Comparison of ENCODE assay signal across 26 cellular contexts in the genomic region with DNA sequence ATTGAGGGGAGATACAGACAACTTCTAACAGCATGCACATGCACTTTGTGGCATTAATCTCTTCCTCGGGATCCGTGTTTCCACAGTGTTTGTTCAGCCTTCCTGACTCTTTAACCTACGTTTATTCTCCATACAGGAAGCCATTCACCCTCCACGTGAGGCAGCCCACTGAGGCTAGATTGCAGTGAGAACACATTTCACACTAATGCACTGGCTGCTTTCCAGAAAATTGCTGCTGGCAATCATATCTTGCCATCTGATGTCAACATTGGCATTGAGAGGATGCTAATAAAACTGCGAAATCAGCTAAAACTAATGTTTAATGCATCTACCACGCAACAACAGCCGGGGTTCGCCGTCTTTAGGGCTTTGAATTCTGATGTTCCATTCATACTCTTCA. TPM values are rescaled to one million over a fixed set of nuclear protein-coding genes. Genes with fewer than 3 reads are reported as not detected.
A peak's percentile ranks its signal among the peaks of the same experiment; 100 is the strongest.
DNase-seq lines count a peak whose midpoint lies in the region; ATAC-seq, FAIRE-seq and TF ChIP-seq lines count a peak whose summit lies in the region.
"Had no signal": no experiment of that assay in that cellular context is flagged by ENCODE, and none has a peak within 500 bp of the region (broad histone marks: within the 10 kb centered on the region; RNA-seq: fewer than 3 reads in every experiment).

No MANE protein-coding gene starts in this region.

- no peak overlapping the region for H2AFZ ChIP-seq in SK-N-SH (ENCODE audit: low read depth)
- H2AFZ ChIP-seq in K562 (ENCODE audit: low read depth, low read length) = no peak overlapping the region

- CTCF ChIA-PET in SK-N-SH (lab: Yijun Ruan, JAX) = interaction anchor here (0.6 to 1.5 kb wide), 2 partner anchors 122 to 872 kb away, joined by 3 to 6 read pairs; no protein-coding TSS in a partner anchor
- CTCF ChIA-PET in K562 (lab: Yijun Ruan, JAX; ENCODE audit: low intra/inter-chr PET ratio) = no interaction called here
- CTCF ChIA-PET in activated CD8-positive, alpha-beta T cell treated with anti-CD3 and anti-CD28 coated beads, Interleukin-2, amount 10 ng/mL, durations not matched to agents 7 days and 5 days (lab: Charles Lee) = no interaction called here

- no peak overlapping the region for H3K27ac Mint-ChIP-seq in type B pancreatic cell
- H3K27ac Mint-ChIP-seq in activated CD8-positive, alpha-beta T cell treated with anti-CD3 and anti-CD28 coated beads, Interleukin-2, amount 10 ng/mL, durations not matched to agents 7 days and 5 days = no peak overlapping the region
- H3K27ac Mint-ChIP-seq: activated CD4-positive, alpha-beta T cell treated with anti-CD3 and anti-CD28 coated beads for 36 hours; activated naive CD4-positive, alpha-beta T cell treated with anti-CD3 and anti-CD28 coated beads, Interleukin-2, amount 50 U/mL, for 72 hours; CD8-positive, alpha-beta memory T cell; naive thymus-derived CD8-positive, alpha-beta T cell; stimulated activated effector memory CD8-positive, alpha-beta T cell treated with anti-CD3 and anti-CD28 coated beads, Interleukin-12 subunit alpha, Interleukin-12 subunit beta, amount 100 ng/mL, for 72 hours had no signal

- TF ChIP-seq RAD21 in SK-N-SH (IDR thresholded peaks at IDR 0.05; ENCODE audit: low read length) (no peak), K562 (CRISPR knock-in tag; conservative IDR thresholded peaks at IDR 0.05 in 1 of 2, IDR thresholded peaks at IDR 0.05 in 1 of 2) (no peak)

- no peaks in the 10 kb centered on the region for H3F3A ChIP-seq in SK-N-SH (replicated peaks; ENCODE audit: insufficient read depth)

- H3K9me3 ChIP-seq in SK-N-SH = no peaks in the 10 kb centered on the region
- no peaks in the 10 kb centered on the region for H3K9me3 ChIP-seq in K562 (replicated peaks; ENCODE audit: control insufficient read depth, insufficient read depth, low read depth, low read length)
- no peaks in the 10 kb centered on the region for H3K9me3 ChIP-seq in esophagus muscularis mucosa
- H3K9me3 ChIP-seq: breast epithelium, lower lobe of right lung, tibial nerve had no signal

- WGBS in SK-N-SH (ENCODE audit: low lambda C conversion rate) = 60% methylated on average over 9 of the region's 9 CpGs
- 0% methylated on average over 9 of the region's 9 CpGs for WGBS in K562 (ENCODE audit: insufficient coverage, low coverage, missing lambda C conversion rate)
- WGBS in esophagus muscularis mucosa = 82% methylated on average over 9 of the region's 9 CpGs

- ATAC-seq in SK-N-SH treated with all-trans-retinoic acid at 6 μM for 48 hours = no peak
- ATAC-seq in K562 = no peak
- no peak for ATAC-seq in activated CD8-positive, alpha-beta T cell treated with anti-CD3 and anti-CD28 coated beads, Interleukin-2, amount 10 ng/mL, durations not matched to agents 7 days and 5 days
- ATAC-seq: activated CD4-positive, alpha-beta T cell treated with anti-CD3 and anti-CD28 coated beads for 36 hours; activated naive CD4-positive, alpha-beta T cell treated with anti-CD3 and anti-CD28 coated beads, Interleukin-2, amount 50 U/mL, for 72 hours; lower lobe of right lung; naive thymus-derived CD8-positive, alpha-beta T cell; PC-3; stimulated activated effector memory CD8-positive, alpha-beta T cell treated with anti-CD3 and anti-CD28 coated beads, Interleukin-12 subunit alpha, Interleukin-12 subunit beta, amount 100 ng/mL, for 72 hours had no signal

- intact Hi-C loops in K562 (cut with micrococcal nuclease) (no loop called here), esophagus muscularis mucosa (cut with DNase I) (no loop called here)

- H3K4me1 ChIP-seq in SK-N-SH (ENCODE audit: control insufficient read depth in 1 of 2, insufficient read depth in 2 of 2, low read depth in 1 of 2, low read length in 1 of 2) (peaks cover 4 to 12% of the 10 kb centered on the region in 2 experiments; a peak in 3 of 4 replicates), K562 (replicated peaks in 1 of 2; ENCODE audit: control insufficient read depth in 2 of 2, insufficient read depth in 2 of 2, low read length in 2 of 2) (no peaks in the 10 kb centered on the region), esophagus muscularis mucosa (no peaks in the 10 kb centered on the region)
- H3K4me1 ChIP-seq: breast epithelium, lower lobe of right lung had no signal

- H3K27me3 ChIP-seq in SK-N-SH (ENCODE audit: insufficient read depth) (no peaks in the 10 kb centered on the region), K562 (ENCODE audit: control insufficient read depth in 2 of 2, insufficient read depth in 2 of 2, low read length in 2 of 2) (no peaks in the 10 kb centered on the region), esophagus muscularis mucosa (no peaks in the 10 kb centered on the region)
- H3K27me3 ChIP-seq: breast epithelium, tibial nerve had no signal

- H3K9me1 ChIP-seq in K562 (ENCODE audit: control insufficient read depth, insufficient read depth, low read length) = no peaks in the 10 kb centered on the region

- H3K36me3 ChIP-seq in SK-N-SH (replicated peaks in 1 of 2; ENCODE audit: control insufficient read depth in 1 of 2, insufficient read depth in 2 of 2, low read length in 1 of 2) (peaks cover 0 to 5% of the 10 kb centered on the region in 2 experiments), K562 (ENCODE audit: control insufficient read depth, insufficient read depth, low read length) (no peaks in the 10 kb centered on the region), esophagus muscularis mucosa (no peaks in the 10 kb centered on the region)
- H3K36me3 ChIP-seq: breast epithelium, lower lobe of right lung, tibial nerve had no signal

- H3K9ac ChIP-seq in SK-N-SH = no peak overlapping the region
- H3K9ac ChIP-seq in K562 (ENCODE audit: insufficient read depth in 1 of 2, low read depth in 2 of 2, low read length in 2 of 2) = no peak overlapping the region

- peaks cover 3% of the 10 kb centered on the region for H3K36me3 Mint-ChIP-seq in type B pancreatic cell
- no peaks in the 10 kb centered on the region for H3K36me3 Mint-ChIP-seq in activated CD8-positive, alpha-beta T cell treated with anti-CD3 and anti-CD28 coated beads, Interleukin-2, amount 10 ng/mL, durations not matched to agents 7 days and 5 days (ENCODE audit: low read depth)
- H3K36me3 Mint-ChIP-seq: CD8-positive, alpha-beta memory T cell; naive thymus-derived CD8-positive, alpha-beta T cell; stimulated activated effector memory CD8-positive, alpha-beta T cell treated with anti-CD3 and anti-CD28 coated beads, Interleukin-12 subunit alpha, Interleukin-12 subunit beta, amount 100 ng/mL, for 72 hours had no signal

- peaks cover 40% of the 10 kb centered on the region for H3K4me1 Mint-ChIP-seq in type B pancreatic cell (ENCODE audit: unreplicated experiment)
- H3K4me1 Mint-ChIP-seq in activated CD8-positive, alpha-beta T cell treated with anti-CD3 and anti-CD28 coated beads, Interleukin-2, amount 10 ng/mL, durations not matched to agents 7 days and 5 days (ENCODE audit: low read depth) = no peaks in the 10 kb centered on the region
- H3K4me1 Mint-ChIP-seq: activated CD4-positive, alpha-beta T cell treated with anti-CD3 and anti-CD28 coated beads for 36 hours; CD8-positive, alpha-beta memory T cell; naive thymus-derived CD8-positive, alpha-beta T cell; stimulated activated effector memory CD8-positive, alpha-beta T cell treated with anti-CD3 and anti-CD28 coated beads, Interleukin-12 subunit alpha, Interleukin-12 subunit beta, amount 100 ng/mL, for 72 hours had no signal

- H3K4me3 ChIP-seq in SK-N-SH (ENCODE audit: low read depth in 2 of 2, low read length in 1 of 2) (no peak overlapping the region; a peak in 1 of 4 replicates), K562 (no peak overlapping the region), esophagus muscularis mucosa (no peak overlapping the region)
- H3K4me3 ChIP-seq: breast epithelium, lower lobe of right lung, tibial nerve had no signal

- FAIRE-seq in K562 (lab: Jason Lieb, UNC) = no peak
- FAIRE-seq: G401.6 had no signal

- no peaks in the 10 kb centered on the region for H3K79me2 ChIP-seq in SK-N-SH (ENCODE audit: insufficient read depth)
- H3K79me2 ChIP-seq in K562 (ENCODE audit: control insufficient read depth, insufficient read depth, low read length) = no peaks in the 10 kb centered on the region

- no peaks in the 10 kb centered on the region for H3K9me2 ChIP-seq in SK-N-SH

- in situ Hi-C loops in K562 (cut with MboI) = no loop called here

- TF ChIP-seq CTCF in SK-N-SH (IDR thresholded peaks at IDR 0.05) = no peak
- no peak for TF ChIP-seq CTCF in K562 (IDR thresholded peaks at IDR 0.05 in 2 of 3, conservative IDR thresholded peaks at IDR 0.05 in 1 of 3; ENCODE audit: insufficient read depth in 2 of 3, low read depth in 1 of 3, low read length in 3 of 3)
- no peak for TF ChIP-seq CTCF in type B pancreatic cell (conservative IDR thresholded peaks at IDR 0.05)
- TF ChIP-seq CTCF in esophagus muscularis mucosa (IDR thresholded peaks at IDR 0.05) = no peak

- H3K9me3 Mint-ChIP-seq in type B pancreatic cell = no peaks in the 10 kb centered on the region
- no peaks in the 10 kb centered on the region for H3K9me3 Mint-ChIP-seq in activated CD8-positive, alpha-beta T cell treated with anti-CD3 and anti-CD28 coated beads, Interleukin-2, amount 10 ng/mL, durations not matched to agents 7 days and 5 days (ENCODE audit: insufficient read depth)

- no TSS peak for BruUV-seq in K562 (replicated peaks; lab: Mats Ljungman, UMichigan)

- H3K27me3 Mint-ChIP-seq in type B pancreatic cell = peaks cover 19% of the 10 kb centered on the region
- no peaks in the 10 kb centered on the region for H3K27me3 Mint-ChIP-seq in activated CD8-positive, alpha-beta T cell treated with anti-CD3 and anti-CD28 coated beads, Interleukin-2, amount 10 ng/mL, durations not matched to agents 7 days and 5 days (ENCODE audit: low read depth)
- H3K27me3 Mint-ChIP-seq: activated CD4-positive, alpha-beta T cell treated with anti-CD3 and anti-CD28 coated beads for 36 hours; CD8-positive, alpha-beta memory T cell had no signal

- peak; percentile 53 for DNase-seq in SK-N-SH
- DNase-seq in NCI-H2227 (lab: John Stamatoyannopoulos, UW; ENCODE audit: unreplicated experiment) = peak; percentile 71
- DNase-seq in K562 (ENCODE audit: extremely low read depth in 1 of 4, low spot score in 3 of 4) = no peak
- DNase-seq in type B pancreatic cell (ENCODE audit: extremely low spot score, unreplicated experiment) = no peak
- DNase-seq in GF-D8 (lab: John Stamatoyannopoulos, UW) = no peak
- no peak for DNase-seq in esophagus muscularis mucosa (ENCODE audit: extremely low spot score)
- DNase-seq in activated CD8-positive, alpha-beta T cell treated with anti-CD3 and anti-CD28 coated beads, Interleukin-2, amount 10 ng/mL, durations not matched to agents 7 days and 5 days = no peak
- DNase-seq: activated CD4-positive, alpha-beta T cell treated with anti-CD3 and anti-CD28 coated beads for 36 hours; CD8-positive, alpha-beta memory T cell; DMS53; HCEC 1CT; hypothalamus; lower lobe of right lung; naive thymus-derived CD8-positive, alpha-beta T cell; NCI-H446 treated with DMSO at 0.1 percent for 48 hours; PC-3; stimulated activated CD4-positive, alpha-beta T cell treated with anti-CD3 and anti-CD28 coated beads, Interleukin-15, amount 100 ng/mL, for 24 hours; T-helper 9 cell had no signal

- TF ChIP-seq EP300 in SK-N-SH (IDR thresholded peaks at IDR 0.05; ENCODE audit: borderline replicate concordance in 1 of 2, low read depth in 1 of 2, low read length in 1 of 2) = 0 out of 4 replicates have a peak, but pooled peaks of 1 of the 2 experiments have one; percentile 38
- TF ChIP-seq EP300 in K562 (IDR thresholded peaks at IDR 0.05; ENCODE audit: low read length) = no peak
- no peak for TF ChIP-seq EP300 in esophagus muscularis mucosa (IDR thresholded peaks at IDR 0.05)

- H3K4me2 ChIP-seq in SK-N-SH (no peak overlapping the region), K562 (ENCODE audit: insufficient read depth, low read length) (no peak overlapping the region)

- peak overlapping the region; percentile 9 for H3K4me3 Mint-ChIP-seq in type B pancreatic cell
- H3K4me3 Mint-ChIP-seq in activated CD8-positive, alpha-beta T cell treated with anti-CD3 and anti-CD28 coated beads, Interleukin-2, amount 10 ng/mL, durations not matched to agents 7 days and 5 days = no peak overlapping the region
- H3K4me3 Mint-ChIP-seq: activated CD4-positive, alpha-beta T cell treated with anti-CD3 and anti-CD28 coated beads for 36 hours; CD8-positive, alpha-beta memory T cell; naive thymus-derived CD8-positive, alpha-beta T cell; stimulated activated effector memory CD8-positive, alpha-beta T cell treated with anti-CD3 and anti-CD28 coated beads, Interleukin-12 subunit alpha, Interleukin-12 subunit beta, amount 100 ng/mL, for 72 hours had no signal

- H4K20me1 ChIP-seq in SK-N-SH (ENCODE audit: insufficient read depth) (no peaks in the 10 kb centered on the region), K562 (replicated peaks; ENCODE audit: control insufficient read depth, insufficient read depth, low read length) (no peaks in the 10 kb centered on the region)

- H3K27ac ChIP-seq in SK-N-SH (ENCODE audit: low read depth in 2 of 2, low read length in 1 of 2) = peak overlapping the region in 1 of 2 experiments; percentile 50; a peak in 2 of 4 replicates
- H3K27ac ChIP-seq in K562 (ENCODE audit: extremely low read depth, low read depth, low read length) = no peak overlapping the region
- H3K27ac ChIP-seq in esophagus muscularis mucosa (replicated peaks in 1 of 4) = no peak overlapping the region
- H3K27ac ChIP-seq: breast epithelium, HL-60, lower lobe of right lung, tibial nerve had no signal

- POLR2A ChIA-PET in SK-N-SH (lab: Yijun Ruan, JAX) (no interaction called here), K562 (lab: Yijun Ruan, JAX) (no interaction called here)
- POLR2A ChIA-PET in activated CD8-positive, alpha-beta T cell treated with anti-CD3 and anti-CD28 coated beads, Interleukin-2, amount 10 ng/mL, durations not matched to agents 7 days and 5 days (lab: Charles Lee) = no interaction called here

- TF ChIP-seq POLR2A in K562 (conservative IDR thresholded peaks at IDR 0.05) (no peak), esophagus muscularis mucosa (IDR thresholded peaks at IDR 0.05; ENCODE audit: low read depth) (no peak)

RNA-seq across cellular contexts. Expression of a gene that starts 30.0 kb away (rescaled TPM):
- polyA plus RNA-seq in SK-N-SH (2012; rRNA removed) (0.94 and 1.1 TPM in 2 replicates), K562 (2011; rRNA removed) (not detected in 2 replicates), K562 (2014; fragmentation: Illumina TruSeq; extraction: Trizol) (not detected in 2 replicates), K562 (2014; fragmentation: Nextera tagmentation; extraction: Ambion mirVana) (not detected), K562 (2014; rRNA removed) (not detected in 2 replicates)
- 1.3 and 1.6 TPM in 2 replicates for polyA plus RNA-seq in SK-N-SH (2012; cell fraction: cytosol; rRNA removed)
- 1.7 and 2.3 TPM in 2 replicates for polyA plus RNA-seq in SK-N-SH (2012; cell fraction: nucleus; rRNA removed)
- total RNA-seq in K562 (2011; cell fraction: chromatin; rRNA removed; ENCODE audit: low replicate concordance) = not detected in 2 replicates
- total RNA-seq in K562 (2011; cell fraction: nucleolus; rRNA removed) = not detected in 2 replicates
- not detected in 2 replicates for total RNA-seq in K562 (2011; cell fraction: nucleoplasm; rRNA removed)
- total RNA-seq in K562 (2014; rRNA removed) (not detected in 2 replicates), K562 (2014; rRNA removed; fragmentation: Illumina TruSeq; extraction: Trizol) (not detected in 2 replicates), K562 (2015; rRNA removed; fragmentation: Illumina TruSeq; extraction: Trizol) (not detected in 2 replicates), K562 (2021) (0.07 TPM in 1 of 2 replicates, not detected in the other), type B pancreatic cell (ENCODE audit: low replicate concordance) (11.4 and 47.1 TPM in 2 replicates), esophagus muscularis mucosa (10 to 100 TPM; 20.5 to 40.1 (median 28.7) TPM)
- polyA plus RNA-seq in K562 (2011; cell fraction: cytosol; rRNA removed) = not detected in 2 replicates
- polyA plus RNA-seq in K562 (2011; cell fraction: nucleus; rRNA removed) = not detected in 2 replicates
- not detected in 2 replicates for polyA plus RNA-seq in K562 (2012)
- not detected in 2 replicates for polyA minus RNA-seq in K562 (2011; rRNA and poly(A)+ RNA removed)
- not detected in 2 replicates for polyA minus RNA-seq in K562 (2011; cell fraction: cytosol; rRNA and poly(A)+ RNA removed)
- polyA minus RNA-seq in K562 (2011; cell fraction: nucleus; rRNA and poly(A)+ RNA removed) = not detected in 2 replicates
- not detected for total RNA-seq in activated CD8-positive, alpha-beta T cell treated with anti-CD3 and anti-CD28 coated beads, Interleukin-2, amount 10 ng/mL, durations not matched to agents 7 days and 5 days
- total RNA-seq: activated CD4-positive, alpha-beta T cell treated with anti-CD3 and anti-CD28 coated beads for 36 hours; activated naive CD4-positive, alpha-beta T cell treated with anti-CD3 and anti-CD28 coated beads, Interleukin-2, amount 50 U/mL, for 72 hours; CD8-positive, alpha-beta memory T cell; mononuclear cell; naive thymus-derived CD8-positive, alpha-beta T cell; PC-3 had no signal
- polyA plus RNA-seq: CD8-positive, alpha-beta memory T cell; naive thymus-derived CD8-positive, alpha-beta T cell had no signal

Comparison
In these comparisons a context has a peak if more than half of its experiments do, and no peak if none do; other contexts are left out.
1. DNase-seq: peak in SK-N-SH (single experiment) and NCI-H2227 (single experiment); none in K562 (0 of 4), type B pancreatic cell (single experiment), GF-D8 (single experiment), esophagus muscularis mucosa (single experiment) and activated CD8-positive, alpha-beta T cell treated with anti-CD3 and anti-CD28 coated beads, Interleukin-2, amount 10 ng/mL, durations not matched to agents 7 days and 5 days (single experiment).
2. RNA of a gene that starts 30.0 kb away (total RNA-seq): 11.4 to 47.1 TPM in type B pancreatic cell and 20.5 to 40.1 TPM in esophagus muscularis mucosa; 0.07 TPM in K562 and not detected in activated CD8-positive, alpha-beta T cell treated with anti-CD3 and anti-CD28 coated beads, Interleukin-2, amount 10 ng/mL, durations not matched to agents 7 days and 5 days; every median in the first group is over 10 times any median in the second.